ENCODE assay signal across 25 cellular contexts in the genomic region with DNA sequence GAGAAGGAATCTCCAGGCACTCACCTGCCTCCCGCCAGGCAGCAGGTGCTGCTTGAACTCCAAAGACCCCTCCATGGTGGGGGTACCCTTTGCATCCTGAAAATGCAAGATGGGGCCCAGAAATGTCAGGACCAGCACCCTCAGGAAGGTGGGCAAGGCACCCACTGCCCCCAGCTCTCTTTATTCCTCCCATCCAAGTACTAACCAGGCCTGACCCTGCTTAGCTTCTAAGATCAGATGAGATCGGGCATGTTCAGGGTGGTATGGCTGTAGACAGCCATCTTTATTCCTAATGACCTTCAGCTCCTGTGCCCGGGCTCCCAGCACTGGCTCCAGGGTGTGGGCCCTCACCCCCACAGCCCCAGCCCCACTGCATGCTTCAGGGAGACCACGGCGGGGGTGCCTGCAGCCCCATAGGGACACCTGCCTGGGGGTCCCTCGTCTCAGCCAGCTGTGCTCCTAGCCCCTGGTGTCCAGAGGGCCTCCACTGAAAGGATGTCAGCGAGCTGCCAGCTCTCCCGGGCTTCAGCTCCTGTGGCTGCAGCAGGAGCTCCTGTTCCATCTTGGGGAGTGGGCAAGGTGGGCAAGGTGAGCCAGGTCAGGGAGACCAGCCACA.
"Had no signal": no experiment of that assay in that cellular context is flagged by ENCODE, and none has a peak within 500 bp of the region (broad histone marks: within the 10 kb centered on the region; RNA-seq: fewer than 3 reads in every experiment).

No MANE protein-coding gene starts in this region.

- H3K4me1 ChIP-seq: esophagus muscularis mucosa, gastroesophageal sphincter, heart left ventricle, parathyroid adenoma had no signal

- H3K27ac ChIP-seq: coronary artery, esophagus muscularis mucosa, foreskin keratinocyte, gastroesophageal sphincter, heart left ventricle, hepatocyte, neutrophil, parathyroid adenoma, testis, tibial artery, upper lobe of left lung had no signal

- H2AFZ ChIP-seq: hepatocyte, parathyroid adenoma had no signal

- H3K27me3 ChIP-seq: hepatocyte, testis, upper lobe of left lung had no signal

- H3K9me3 ChIP-seq: esophagus muscularis mucosa, gastroesophageal sphincter, heart left ventricle, neutrophil, testis, tibial artery, upper lobe of left lung had no signal

- H3K27ac Mint-ChIP-seq: natural killer cell, progenitor cell of endocrine pancreas had no signal

- H3K9me3 Mint-ChIP-seq: memory B cell, natural killer cell had no signal

- DNase-seq: dermis blood vessel endothelial cell; effector memory CD4-positive, alpha-beta T cell; foreskin keratinocyte; heart left ventricle; kidney; natural killer cell; stimulated activated CD4-positive, alpha-beta T cell treated with anti-CD3 and anti-CD28 coated beads, Interleukin-12 subunit alpha, Interleukin-12 subunit beta, amount 100 ng/mL, for 4 hours; stimulated activated CD4-positive, alpha-beta T cell treated with anti-CD3 and anti-CD28 coated beads, Interleukin-1b, Interleukin-23, amount 100 ng/mL, for 48 hours; stimulated activated CD4-positive, alpha-beta T cell treated with anti-CD3 and anti-CD28 coated beads, Interleukin-4, amount 100 ng/mL, for 1 hour; stimulated activated CD8-positive, alpha-beta memory T cell treated with anti-CD3 and anti-CD28 coated beads, Interleukin-4, amount 100 ng/mL, for 48 hours; stimulated activated naive CD4-positive, alpha-beta T cell; testis; tibial artery had no signal

- H3K4me3 ChIP-seq: coronary artery, esophagus muscularis mucosa, gastroesophageal sphincter, heart left ventricle, hepatocyte, lung, smooth muscle cell, testis, tibial artery, upper lobe of left lung had no signal

- ATAC-seq: foreskin keratinocyte, gastroesophageal sphincter, heart left ventricle, natural killer cell, sciatic nerve had no signal

- H3K9ac ChIP-seq: parathyroid adenoma had no signal

- H3K4me2 ChIP-seq: hepatocyte, smooth muscle cell had no signal
